16 cellular contexts compared by ENCODE assay signal in the genomic region with DNA sequence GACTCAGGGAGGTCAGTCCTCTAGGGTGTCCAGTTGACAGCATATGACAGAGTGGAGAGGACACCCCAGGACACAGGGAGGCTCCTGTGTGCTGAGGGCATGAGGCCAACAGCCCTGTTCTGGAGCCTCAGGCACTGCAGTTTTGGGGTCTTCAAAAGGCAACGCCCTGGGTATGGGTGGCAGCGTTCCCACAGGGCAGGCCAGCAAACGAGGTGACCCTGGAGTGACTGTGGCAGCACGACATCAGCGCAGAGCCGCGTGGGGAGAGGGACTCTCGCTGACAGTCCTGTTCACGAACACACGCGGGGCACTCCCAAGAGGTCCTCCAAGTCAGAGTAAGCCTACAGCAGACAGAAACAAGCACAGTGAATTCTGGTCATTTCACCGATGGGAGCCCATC. TPM values are rescaled to one million over a fixed set of nuclear protein-coding genes. Genes with fewer than 3 reads are reported as not detected.
DNase-seq lines count a peak whose midpoint lies in the region; ATAC-seq, FAIRE-seq and TF ChIP-seq lines count a peak whose summit lies in the region.
"Had no signal": no experiment of that assay in that cellular context is flagged by ENCODE, and none has a peak within 500 bp of the region (broad histone marks: within the 10 kb centered on the region; RNA-seq: fewer than 3 reads in every experiment).

No MANE protein-coding gene starts in this region.

- H3K36me3 Mint-ChIP-seq in CD14-positive monocyte, result peaks cover 0 to 2% of the 10 kb centered on the region in 2 donors
- no peaks in the 10 kb centered on the region for H3K36me3 Mint-ChIP-seq in immature natural killer cell
- H3K36me3 Mint-ChIP-seq: CD8-positive, alpha-beta memory T cell had no signal

- H3K9me3 Mint-ChIP-seq in CD14-positive monocyte (peaks cover 0 to 2% (median 0%) of the 10 kb centered on the region in 7 donors), immature natural killer cell (no peaks in the 10 kb centered on the region)
- H3K9me3 Mint-ChIP-seq: CD8-positive, alpha-beta memory T cell had no signal

- WGBS in mesendoderm (ENCODE audit: extremely low coverage, insufficient coverage, low lambda C conversion rate), result no CpG with 5 or more reads among the region's 12 CpGs
- WGBS in transverse colon (ENCODE audit: low coverage in 1 of 2), 2 donors, result 87% methylated on average over 12 of the region's 12 CpGs; no CpG with 5 or more reads in 1 of the 2 donors
- 85 to 91% (median 87%) methylated on average over 12 of the region's 12 CpGs for WGBS in small intestine, 3 donors

- POLR2A ChIA-PET in OCI-LY7 (lab: Charles Lee), result no interaction called here

- BruUV-seq in OCI-LY7 (replicated peaks; lab: Mats Ljungman, UMichigan), result no TSS peak

- H3K27me3 Mint-ChIP-seq in CD14-positive monocyte (ENCODE audit: low read depth in 3 of 3), result peaks cover 5 to 9% (median 8%) of the 10 kb centered on the region in 3 donors
- H3K27me3 Mint-ChIP-seq in immature natural killer cell (ENCODE audit: low read depth in 3 of 3), result peaks cover 6 to 17% (median 6%) of the 10 kb centered on the region in 3 donors

- peak overlapping the region; percentile 38 for H3K27ac ChIP-seq in foreskin keratinocyte
- H3K27ac ChIP-seq in mesendoderm (ENCODE audit: low read depth, low read length), result no peak overlapping the region
- no peak overlapping the region for H3K27ac ChIP-seq in OCI-LY7 (ENCODE audit: low read depth, low read length, poor library complexity, severe bottlenecking)
- H3K27ac ChIP-seq in transverse colon, result no peak overlapping the region
- no peak overlapping the region for H3K27ac ChIP-seq in small intestine (ENCODE audit: low read depth in 1 of 2, low read length in 1 of 2)
- H3K27ac ChIP-seq: 22Rv1 had no signal

- H3K4me2 ChIP-seq in mesendoderm (ENCODE audit: low read length) (no peak overlapping the region), OCI-LY7 (ENCODE audit: low read length) (no peak overlapping the region)

- H3K79me1 ChIP-seq in mesendoderm (ENCODE audit: low read length), result no peaks in the 10 kb centered on the region

- no peak for ATAC-seq in foreskin keratinocyte
- ATAC-seq: HCT116 had no signal

- no peak for FAIRE-seq in small intestine (lab: Jason Lieb, UNC)
- FAIRE-seq: GM19239, H54 had no signal

- H3K79me2 ChIP-seq in mesendoderm (ENCODE audit: control insufficient read depth, insufficient read depth, low read length) (no peaks in the 10 kb centered on the region), OCI-LY7 (ENCODE audit: insufficient read depth, low read depth, low read length) (no peaks in the 10 kb centered on the region)

- intact Hi-C loops in CD14-positive monocyte (cut with micrococcal nuclease), result loop anchor here in 1 of 2 donors (10.0 kb wide), 1 partner anchor 396 kb away; a partner anchor contains a TSS
- intact Hi-C loops in posterior vena cava (cut with DNase I), result loop anchor here in 1 of 2 donors (10.0 kb wide), 1 partner anchor 56 kb away; a partner anchor contains a TSS
- intact Hi-C loops in OCI-LY7 (cut with micrococcal nuclease; ENCODE audit: unreplicated experiment), result loop anchor here (10.0 kb wide), 1 partner anchor 376 kb away; no protein-coding TSS in a partner anchor
- intact Hi-C loops in transverse colon (cut with DNase I; ENCODE audit: low total_unique reads), result loop anchor here (10.0 kb wide), 1 partner anchor 386 kb away; a partner anchor contains a TSS

- H2BK15ac ChIP-seq in mesendoderm (replicated peaks; ENCODE audit: low read depth), result no peak overlapping the region

- TF ChIP-seq POLR2A in transverse colon (IDR thresholded peaks at IDR 0.05), result no peak

- TF ChIP-seq CTCF in CD14-positive monocyte (IDR thresholded peaks at IDR 0.05) (no peak), foreskin keratinocyte (conservative IDR thresholded peaks at IDR 0.05) (no peak), OCI-LY7 (conservative IDR thresholded peaks at IDR 0.05; ENCODE audit: low read length) (no peak), transverse colon (IDR thresholded peaks at IDR 0.05) (no peak)

- no peak overlapping the region for H3K4ac ChIP-seq in mesendoderm (ENCODE audit: low read depth, low read length)

- H3K4me1 Mint-ChIP-seq in CD14-positive monocyte (peaks cover 31% of the 10 kb centered on the region), immature natural killer cell (no peaks in the 10 kb centered on the region)
- H3K4me1 Mint-ChIP-seq: CD8-positive, alpha-beta memory T cell had no signal

- peak overlapping the region; percentile 9 for H3K56ac ChIP-seq in mesendoderm (ENCODE audit: low read length)

- DNase-seq in CD14-positive monocyte (ENCODE audit: low spot score) (peak; percentile 13), foreskin keratinocyte (no peak), mesendoderm (no peak), posterior vena cava (ENCODE audit: low spot score) (peak; percentile 81), OCI-LY7 (ENCODE audit: low spot score) (no peak), transverse colon (no peak), immature natural killer cell (no peak), small intestine (no peak)
- DNase-seq: Caco-2, DND-41, GDM1 had no signal

- no peaks in the 10 kb centered on the region for H4K20me1 ChIP-seq in OCI-LY7 (ENCODE audit: insufficient read depth, low read length)

- H3K9me3 ChIP-seq in OCI-LY7 (ENCODE audit: low read length), result no peaks in the 10 kb centered on the region
- no peaks in the 10 kb centered on the region for H3K9me3 ChIP-seq in transverse colon
- no peaks in the 10 kb centered on the region for H3K9me3 ChIP-seq in small intestine (ENCODE audit: control insufficient read depth, low read depth)
- H3K9me3 ChIP-seq: Caco-2 had no signal

- H3K18ac ChIP-seq in mesendoderm (ENCODE audit: low read length), result no peak overlapping the region

- no peak overlapping the region for H2BK120ac ChIP-seq in mesendoderm (ENCODE audit: low read depth, low read length)

- H3K4me3 ChIP-seq in mesendoderm (ENCODE audit: low read length), result no peak overlapping the region
- no peak overlapping the region for H3K4me3 ChIP-seq in OCI-LY7 (ENCODE audit: low read depth, low read length, poor library complexity, severe bottlenecking)
- H3K4me3 ChIP-seq in transverse colon, result no peak overlapping the region
- no peak overlapping the region for H3K4me3 ChIP-seq in small intestine (ENCODE audit: low read depth in 1 of 2, low read length in 2 of 2)

- H2BK5ac ChIP-seq in mesendoderm (ENCODE audit: low read length), result no peak overlapping the region

- in situ Hi-C loops in transverse colon (cut with MboI; ENCODE audit: low pct_ligation_motif_present in 1 of 4, low pct_unique_long_range_greater_than_20kb in 1 of 4, low sequenced_read_pairs in 3 of 4), result no loop called here

- no peaks in the 10 kb centered on the region for H3K9me2 ChIP-seq in OCI-LY7 (ENCODE audit: insufficient read depth, low read length)

- H3K23ac ChIP-seq in mesendoderm (ENCODE audit: low read length), result peak overlapping the region; percentile 3

- no peak overlapping the region for H2AFZ ChIP-seq in OCI-LY7 (ENCODE audit: low read length)

- H3K27ac Mint-ChIP-seq in CD14-positive monocyte, result no peak overlapping the region
- no peak overlapping the region for H3K27ac Mint-ChIP-seq in immature natural killer cell
- H3K27ac Mint-ChIP-seq: CD8-positive, alpha-beta memory T cell had no signal

- no peak overlapping the region for H4K5ac ChIP-seq in mesendoderm (ENCODE audit: low read length)

- H3K9ac ChIP-seq in mesendoderm (ENCODE audit: low read length), result no peak overlapping the region

- CTCF ChIA-PET in OCI-LY7 (lab: Charles Lee; ENCODE audit: unreplicated experiment), result no interaction called here

- H4K8ac ChIP-seq in mesendoderm (ENCODE audit: low read depth, low read length), result no peak overlapping the region

- no peaks in the 10 kb centered on the region for H3K36me3 ChIP-seq in mesendoderm (ENCODE audit: control insufficient read depth, insufficient read depth, low read length)
- H3K36me3 ChIP-seq in OCI-LY7 (ENCODE audit: insufficient read depth, low read length), result no peaks in the 10 kb centered on the region
- no peaks in the 10 kb centered on the region for H3K36me3 ChIP-seq in transverse colon
- no peaks in the 10 kb centered on the region for H3K36me3 ChIP-seq in small intestine (ENCODE audit: control insufficient read depth in 2 of 2, insufficient read depth in 2 of 2, low read length in 2 of 2)

- H2AK5ac ChIP-seq in mesendoderm (ENCODE audit: low read length), result peak overlapping the region; percentile 30

- H3K27me3 ChIP-seq in foreskin keratinocyte (no peaks in the 10 kb centered on the region), mesendoderm (ENCODE audit: insufficient read depth, low read length, poor library complexity) (no peaks in the 10 kb centered on the region), transverse colon (no peaks in the 10 kb centered on the region), small intestine (ENCODE audit: control insufficient read depth in 2 of 2, insufficient read depth in 2 of 2, low read length in 2 of 2) (no peaks in the 10 kb centered on the region)

- H3K4me1 ChIP-seq in foreskin keratinocyte (peaks cover 1% of the 10 kb centered on the region), mesendoderm (ENCODE audit: control insufficient read depth, low read depth, low read length) (no peaks in the 10 kb centered on the region), OCI-LY7 (ENCODE audit: insufficient read depth, low read length, poor library complexity, severe bottlenecking) (peaks cover 11% of the 10 kb centered on the region), transverse colon (peaks cover 0 to 4% (median 0%) of the 10 kb centered on the region in 4 donors), small intestine (ENCODE audit: control insufficient read depth in 2 of 2, insufficient read depth in 1 of 2, low read depth in 1 of 2, low read length in 1 of 2) (no peaks in the 10 kb centered on the region)
- H3K4me1 ChIP-seq: Caco-2 had no signal

- TF ChIP-seq EP300 in transverse colon (IDR thresholded peaks at IDR 0.05; ENCODE audit: low read depth), result no peak

- H3K4me3 Mint-ChIP-seq in CD14-positive monocyte (peak overlapping the region in 1 of 2 donors; percentile 15), immature natural killer cell (no peak overlapping the region)

RNA-seq across cellular contexts. Expression of a gene that starts 41.4 kb away (rescaled TPM):
- 10 to 100 TPM; 22.0 to 29.2 TPM for polyA plus RNA-seq in CD14-positive monocyte
- 21.4 and 22.9 TPM in 2 replicates for total RNA-seq in foreskin keratinocyte
- polyA plus RNA-seq in foreskin keratinocyte, result 6.4 and 6.8 TPM in 2 replicates
- polyA plus RNA-seq in mesendoderm (2013, experiment 1 of 2), result 11.8 TPM
- 10.6 TPM for polyA plus RNA-seq in mesendoderm (2013, experiment 2 of 2)
- total RNA-seq in posterior vena cava, result 10 to 100 TPM; 58.8 to 66.8 TPM
- 33.5 and 38.6 TPM in 2 replicates for total RNA-seq in OCI-LY7 (2014; rRNA removed; shearing (Covaris generic))
- 44.9 and 45.9 TPM in 2 replicates for total RNA-seq in OCI-LY7 (2022)
- 100 to 1,000 TPM in 1 of 4 donors, 10 to 100 TPM in 3; 35.8 to 115 (median 70.3) TPM for total RNA-seq in transverse colon
- polyA plus RNA-seq in immature natural killer cell, result 10 to 100 TPM; 16.0 to 20.8 (median 16.7) TPM
- 1 to 10 TPM; 7.8 to 9.5 (median 9.0) TPM for polyA plus RNA-seq in small intestine

RNA-seq across cellular contexts. Expression of a gene that starts 58.7 kb away (rescaled TPM):
- 10 to 100 TPM; 12.2 to 14.8 TPM for polyA plus RNA-seq in CD14-positive monocyte
- 18.4 and 19.1 TPM in 2 replicates for total RNA-seq in foreskin keratinocyte
- 17.0 and 19.1 TPM in 2 replicates for polyA plus RNA-seq in foreskin keratinocyte
- 39.9 TPM for polyA plus RNA-seq in mesendoderm (2013, experiment 1 of 2)
- 40.8 TPM for polyA plus RNA-seq in mesendoderm (2013, experiment 2 of 2)
- 10 to 100 TPM; 29.6 to 31.3 TPM for total RNA-seq in posterior vena cava
- total RNA-seq in OCI-LY7 (2014; rRNA removed; shearing (Covaris generic)), result 29.2 and 33.2 TPM in 2 replicates
- total RNA-seq in OCI-LY7 (2022), result 45.0 and 47.8 TPM in 2 replicates
- total RNA-seq in transverse colon, result 10 to 100 TPM in 3 of 4 donors, 1 to 10 TPM in 1; 4.2 to 22.5 (median 16.0) TPM
- polyA plus RNA-seq in immature natural killer cell, result 10 to 100 TPM; 21.9 to 30.1 (median 22.6) TPM
- 10 to 100 TPM; 15.7 to 40.3 (median 19.5) TPM for polyA plus RNA-seq in small intestine

Comparison
In these comparisons a context has a peak if more than half of its experiments do, and no peak if none do; other contexts are left out.
1. DNase-seq: peak in CD14-positive monocyte (single experiment) and posterior vena cava (single experiment); none in foreskin keratinocyte (0 of 2), mesendoderm (single experiment), OCI-LY7 (single experiment), transverse colon (single experiment), immature natural killer cell (0 of 3) and small intestine (single experiment).